1 cellular context compared by ENCODE assay signal in genomic region chr6:43608783-43609182, GRCh38.
TF ChIP-seq lines count a peak whose summit lies in the region.

No MANE protein-coding gene starts in this region.

TF ChIP-seq in K562, 482 proteins besides CTCF, POLR2A, EP300 and RAD21:
- TF ChIP-seq ARID1B (IDR thresholded peaks at IDR 0.05), result peak; percentile 55
- no peak for TF ChIP-seq ZNF79 (CRISPR knock-in tag; IDR thresholded peaks at IDR 0.05; ENCODE audit: low read depth)
- TF ChIP-seq PML (IDR thresholded peaks at IDR 0.05; ENCODE audit: low read length), result peak; percentile 14; the same call in 1 of the 2 replicates
- peak; percentile 16; the same call in 1 of the 2 replicates for TF ChIP-seq AFF4 (CRISPR knock-in tag; IDR thresholded peaks at IDR 0.05)
- 0 out of 2 replicates have a peak, but pooled peaks have one; percentile 21 for TF ChIP-seq ZNF584 (CRISPR knock-in tag; IDR thresholded peaks at IDR 0.05; ENCODE audit: low read depth)
- 0 out of 4 replicates have a peak, but pooled peaks of 1 of the 2 experiments have one; percentile 19 for TF ChIP-seq FOXK2 (conservative IDR thresholded peaks at IDR 0.05 in 1 of 2, IDR thresholded peaks at IDR 0.05 in 1 of 2; ENCODE audit: low read depth in 2 of 2)
- TF ChIP-seq MTA2 (IDR thresholded peaks at IDR 0.05; ENCODE audit: low read depth), result 0 out of 2 replicates have a peak, but pooled peaks have one; percentile 25
- TF ChIP-seq ELF2 (CRISPR knock-in tag; IDR thresholded peaks at IDR 0.05), result peak; percentile 71; the same call in 1 of the 2 replicates
- TF ChIP-seq LEF1 (IDR thresholded peaks at IDR 0.05), result 0 out of 2 replicates have a peak, but pooled peaks have one; percentile 32
- TF ChIP-seq TCF3 (CRISPR knock-in tag; IDR thresholded peaks at IDR 0.05), result 0 out of 2 replicates have a peak, but pooled peaks have one; percentile 11
- TF ChIP-seq GATA2 (CRISPR knock-in tag; IDR thresholded peaks at IDR 0.05), result peak; percentile 46; the same call in 1 of the 2 replicates
- TF ChIP-seq, protein P1, sequence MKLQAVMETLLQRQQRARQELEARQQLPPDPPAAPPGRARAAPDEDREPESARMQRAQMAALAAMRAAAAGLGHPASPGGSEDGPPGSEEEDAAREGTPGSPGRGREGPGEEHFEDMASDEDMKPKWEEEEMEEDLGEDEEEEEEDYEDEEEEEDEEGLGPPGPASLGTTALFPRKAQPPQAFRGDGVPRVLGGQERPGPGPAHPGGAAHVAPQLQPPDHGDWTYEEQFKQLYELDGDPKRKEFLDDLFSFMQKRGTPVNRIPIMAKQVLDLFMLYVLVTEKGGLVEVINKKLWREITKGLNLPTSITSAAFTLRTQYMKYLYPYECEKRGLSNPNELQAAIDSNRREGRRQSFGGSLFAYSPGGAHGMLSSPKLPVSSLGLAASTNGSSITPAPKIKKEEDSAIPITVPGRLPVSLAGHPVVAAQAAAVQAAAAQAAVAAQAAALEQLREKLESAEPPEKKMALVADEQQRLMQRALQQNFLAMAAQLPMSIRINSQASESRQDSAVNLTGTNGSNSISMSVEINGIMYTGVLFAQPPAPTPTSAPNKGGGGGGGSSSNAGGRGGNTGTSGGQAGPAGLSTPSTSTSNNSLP (IDR thresholded peaks at IDR 0.05; ENCODE audit: borderline replicate concordance, low read depth, low read length), result no peak
- 0 out of 2 replicates have a peak, but pooled peaks have one; percentile 11 for TF ChIP-seq ZBTB40 (IDR thresholded peaks at IDR 0.05)
- no peak for TF ChIP-seq ZBTB40 (CRISPR knock-in tag; IDR thresholded peaks at IDR 0.05)
- TF ChIP-seq DPF2 (IDR thresholded peaks at IDR 0.05), result peak; percentile 24; the same call in 1 of the 2 replicates
- no peak for TF ChIP-seq KLF16 (IDR thresholded peaks at IDR 0.05)
- no peak for TF ChIP-seq GABPB1 (CRISPR knock-in tag; IDR thresholded peaks at IDR 0.05)
- peak; percentile 97 for TF ChIP-seq SPI1 (IDR thresholded peaks at IDR 0.05; ENCODE audit: borderline replicate concordance, low read depth, low read length)
- TF ChIP-seq AFF1 (IDR thresholded peaks at IDR 0.05; ENCODE audit: low read depth in 1 of 2, partially characterized antibody in 2 of 2), result peak in 1 of 2 experiments; percentile 39
TF ChIP-seq in K562: peak in this region for 14.
